ENCODE assay signal across 8 cellular contexts in genomic region chr19:49113762-49114629, GRCh38. TPM values are rescaled to one million over a fixed set of nuclear protein-coding genes. Genes with fewer than 3 reads are reported as not detected.
DNase-seq lines count a peak whose midpoint lies in the region; ATAC-seq and TF ChIP-seq lines count a peak whose summit lies in the region.

TSS of gene LIN7B (plus strand) at chr19:49114370. CDS start at chr19:49114405, 35 bp downstream.

- TF ChIP-seq EP300 in ovary (IDR thresholded peaks at IDR 0.05): no peak

- H3K4me1 ChIP-seq in SJSA1 (replicated peaks): peaks cover 51% of the 10 kb centered on the region
- H3K4me1 ChIP-seq in ovary (ENCODE audit: insufficient read depth): peaks cover 16% of the 10 kb centered on the region
- no peaks in the 10 kb centered on the region for H3K4me1 ChIP-seq in urinary bladder (ENCODE audit: insufficient read depth)

- peak; percentile 46 for ATAC-seq in GM21367 (IDR thresholded peaks at IDR 0.05; ENCODE audit: unreplicated experiment)

- H3K27ac ChIP-seq in SJSA1 (peak within 1 kb of the TSS; percentile 45; the same call in 1 of the 2 replicates), ovary (peak within 1 kb of the TSS in 1 of 2 donors; percentile 65), urinary bladder (ENCODE audit: low read depth) (no peak within 1 kb of the TSS)

- no peak for TF ChIP-seq POLR2A in ovary (IDR thresholded peaks at IDR 0.05)

- peaks cover 17% of the 10 kb centered on the region for H3K36me3 ChIP-seq in SJSA1
- no peaks in the 10 kb centered on the region for H3K36me3 ChIP-seq in ovary
- no peaks in the 10 kb centered on the region for H3K36me3 ChIP-seq in urinary bladder (ENCODE audit: insufficient read depth)

- H3K4me3 ChIP-seq in SJSA1: peak within 1 kb of the TSS; percentile 74
- H3K4me3 ChIP-seq in ovary: peak within 1 kb of the TSS; percentile 67
- peak within 1 kb of the TSS; percentile 81 for H3K4me3 ChIP-seq in urinary bladder (ENCODE audit: low read depth, low read length)

- H3K9me3 ChIP-seq in SJSA1 (replicated peaks) (peaks cover 3% of the 10 kb centered on the region), ovary (no peaks in the 10 kb centered on the region)

- intact Hi-C loops in head of caudate nucleus (cut with DNase I) (no loop called here), ovary (cut with DNase I) (no loop called here)

- H3K27me3 ChIP-seq in SJSA1 (replicated peaks): no peaks in the 10 kb centered on the region
- no peaks in the 10 kb centered on the region for H3K27me3 ChIP-seq in ovary

- DNase-seq in COLO668 (lab: John Stamatoyannopoulos, UW; ENCODE audit: unreplicated experiment): peak; percentile 80
- peak; percentile 81 to 94 for DNase-seq in SJSA1 (ENCODE audit: low read depth in 1 of 2, low spot score in 2 of 2)
- peak; percentile 77 for DNase-seq in activated naive CD4-positive, alpha-beta T cell treated with anti-CD3 and anti-CD28 coated beads, Interleukin-2, amount 50 U/mL, for 16 hours
- DNase-seq in head of caudate nucleus: peak in 40 of 42 donors; percentile 34 to 86 (median 69)
- DNase-seq in ovary: peak; percentile 59 to 82 (median 70)

- WGBS in ovary, 3 donors: 1 to 2% (median 1%) methylated on average over 30 to 66 of the region's 66 CpGs
- WGBS in urinary bladder: under 1% methylated on average over 66 of the region's 66 CpGs

- peak; percentile 42; the same call in 1 of the 2 replicates for TF ChIP-seq CTCF in LNCAP (IDR thresholded peaks at IDR 0.05)
- TF ChIP-seq CTCF in ovary (IDR thresholded peaks at IDR 0.05): peak in 2 of 3 donors; percentile 63 to 71

RNA-seq across cellular contexts. Expression of gene LIN7B, which starts in this region (rescaled TPM):
- total RNA-seq in SJSA1 (2014; rRNA removed; shearing (Covaris generic)): 15.9 and 21.6 TPM in 2 replicates
- total RNA-seq in ovary: 1 to 10 TPM; 6.6 to 9.8 (median 8.5) TPM
- 1 to 10 TPM in 1 of 2 donors, under 1 TPM in 1; 0.82 to 8.9 TPM for polyA plus RNA-seq in ovary
- total RNA-seq in urinary bladder: 4.7 TPM
- polyA plus RNA-seq in urinary bladder: 18.5 TPM
